In genomic region chr5:35815089-35815936, GRCh38 we compare ENCODE assay signal across 8 cellular contexts. TPM values are rescaled to one million over a fixed set of nuclear protein-coding genes. Genes with fewer than 3 reads are reported as not detected.
DNase-seq lines count a peak whose midpoint lies in the region; ATAC-seq lines count a peak whose summit lies in the region.

No MANE protein-coding gene starts in this region.

- peak; percentile 51 for DNase-seq in DMS153 (lab: John Stamatoyannopoulos, UW)
- peak; percentile 27 for DNase-seq in NCI-H2029 treated with DMSO at 0.1 percent for 48 hours (lab: John Stamatoyannopoulos, UW)
- DNase-seq in dermis blood vessel endothelial cell = peak; percentile 20
- DNase-seq in stimulated activated CD8-positive, alpha-beta memory T cell treated with anti-CD3 and anti-CD28 coated beads, Interleukin-4, amount 100 ng/mL, for 48 hours = peak; percentile 61
- no peak for DNase-seq in kidney glomerular epithelial cell (lab: John Stamatoyannopoulos, UW)
- no peak for DNase-seq in T1000 (lab: John Stamatoyannopoulos, UW)
- no peak for DNase-seq in medulla oblongata (ENCODE audit: extremely low spot score)

- peak; percentile 64 for ATAC-seq in GM19351 (IDR thresholded peaks at IDR 0.05; ENCODE audit: unreplicated experiment)

RNA-seq across cellular contexts. Expression of gene IL7R, which starts 41.4 kb away (rescaled TPM):
- total RNA-seq in dermis blood vessel endothelial cell = 0.51 and 2.2 TPM in 2 replicates

Comparison
In these comparisons a context has a peak if more than half of its experiments do, and no peak if none do; other contexts are left out.
1. DNase-seq: peak in DMS153 (single experiment), NCI-H2029 treated with DMSO at 0.1 percent for 48 hours (single experiment), dermis blood vessel endothelial cell (single experiment) and stimulated activated CD8-positive, alpha-beta memory T cell treated with anti-CD3 and anti-CD28 coated beads, Interleukin-4, amount 100 ng/mL, for 48 hours (single experiment); none in kidney glomerular epithelial cell (single experiment), T1000 (single experiment) and medulla oblongata (single experiment).